Comparison of ENCODE assay signal across 14 cellular contexts in genomic region chr10:37712489-37713131, GRCh38.
"Had no signal": no experiment of that assay in that cellular context is flagged by ENCODE, and none has a peak within 500 bp of the region (broad histone marks: within the 10 kb centered on the region; RNA-seq: fewer than 3 reads in every experiment).

No MANE protein-coding gene starts in this region.

- H3K27me3 ChIP-seq: gastroesophageal sphincter, thyroid gland had no signal

- H3K27ac ChIP-seq: gastroesophageal sphincter, lower lobe of right lung, thyroid gland had no signal

- H3K27me3 Mint-ChIP-seq: activated CD4-positive, alpha-beta T cell treated with anti-CD3 and anti-CD28 coated beads, Interleukin-2, amount 10 ng/mL, durations not matched to agents 7 days and 5 days had no signal

- H3K36me3 Mint-ChIP-seq: activated naive CD4-positive, alpha-beta T cell treated with anti-CD3 and anti-CD28 coated beads, Interleukin-2, amount 50 U/mL, for 24 hours had no signal

- H3K4me1 ChIP-seq: lower lobe of right lung, thyroid gland had no signal

- H3K4me3 Mint-ChIP-seq: activated CD4-positive, alpha-beta T cell treated with anti-CD3 and anti-CD28 coated beads, Interleukin-2, amount 10 ng/mL, durations not matched to agents 7 days and 5 days; activated CD8-positive, alpha-beta T cell treated with anti-CD3 and anti-CD28 coated beads, Interleukin-2, amount 10 ng/mL, durations not matched to agents 7 days and 5 days; activated naive CD4-positive, alpha-beta T cell treated with anti-CD3 and anti-CD28 coated beads, Interleukin-2, amount 50 U/mL, for 24 hours; activated T-cell treated with anti-CD3 and anti-CD28 coated beads, Interleukin-2, amount 50 U/mL, for 4 hours; nephron progenitor cell; T-helper 1 cell treated with Interleukin-12 subunit alpha and Interleukin-12 subunit beta and Interleukin-4 antibody, amounts not matched to agents 30 μg/mL and 1 μg/mL, for 36 hours had no signal

- DNase-seq: activated CD4-positive, alpha-beta T cell treated with anti-CD3 and anti-CD28 coated beads, Interleukin-2, amount 10 ng/mL, durations not matched to agents 7 days and 5 days; activated CD8-positive, alpha-beta T cell treated with anti-CD3 and anti-CD28 coated beads, Interleukin-2, amount 10 ng/mL, durations not matched to agents 7 days and 5 days; activated T-cell treated with anti-CD3 and anti-CD28 coated beads, Interleukin-2, amount 50 U/mL, for 4 hours; effector CD8-positive, alpha-beta T cell; lower lobe of right lung; nephron progenitor cell; small intestine; stimulated activated CD4-positive, alpha-beta T cell treated with anti-CD3 and anti-CD28 coated beads, Interleukin-4, amount 100 ng/mL, for 1 hour; thyroid gland had no signal

- H3K9me3 ChIP-seq: lower lobe of right lung, thyroid gland had no signal

- H3K4me3 ChIP-seq: gastroesophageal sphincter, lower lobe of right lung, thyroid gland had no signal

- H3K4me1 Mint-ChIP-seq: activated CD4-positive, alpha-beta T cell treated with anti-CD3 and anti-CD28 coated beads, Interleukin-2, amount 10 ng/mL, durations not matched to agents 7 days and 5 days; activated naive CD4-positive, alpha-beta T cell treated with anti-CD3 and anti-CD28 coated beads, Interleukin-2, amount 50 U/mL, for 24 hours; nephron progenitor cell had no signal

- ATAC-seq: activated CD4-positive, CD25-positive, alpha-beta regulatory T cell treated with anti-CD3 and anti-CD28 coated beads, Interleukin-2, amount 50 U/mL, for 24 hours; activated CD8-positive, alpha-beta T cell treated with anti-CD3 and anti-CD28 coated beads, Interleukin-2, amount 10 ng/mL, durations not matched to agents 7 days and 5 days; activated T-cell treated with anti-CD3 and anti-CD28 coated beads, Interleukin-2, amount 50 U/mL, for 4 hours; esophagus mucosa; gastroesophageal sphincter had no signal

- H3K27ac Mint-ChIP-seq: activated CD4-positive, alpha-beta T cell treated with anti-CD3 and anti-CD28 coated beads, Interleukin-2, amount 10 ng/mL, durations not matched to agents 7 days and 5 days; activated CD8-positive, alpha-beta T cell treated with anti-CD3 and anti-CD28 coated beads, Interleukin-2, amount 10 ng/mL, durations not matched to agents 7 days and 5 days; activated naive CD4-positive, alpha-beta T cell treated with anti-CD3 and anti-CD28 coated beads, Interleukin-2, amount 50 U/mL, for 24 hours; nephron progenitor cell; T-helper 1 cell treated with Interleukin-12 subunit alpha and Interleukin-12 subunit beta and Interleukin-4 antibody, amounts not matched to agents 30 μg/mL and 1 μg/mL, for 36 hours had no signal

- H3K36me3 ChIP-seq: gastroesophageal sphincter, lower lobe of right lung, thyroid gland had no signal
